Comparison of ENCODE assay signal across 8 cellular contexts in the genomic region with DNA sequence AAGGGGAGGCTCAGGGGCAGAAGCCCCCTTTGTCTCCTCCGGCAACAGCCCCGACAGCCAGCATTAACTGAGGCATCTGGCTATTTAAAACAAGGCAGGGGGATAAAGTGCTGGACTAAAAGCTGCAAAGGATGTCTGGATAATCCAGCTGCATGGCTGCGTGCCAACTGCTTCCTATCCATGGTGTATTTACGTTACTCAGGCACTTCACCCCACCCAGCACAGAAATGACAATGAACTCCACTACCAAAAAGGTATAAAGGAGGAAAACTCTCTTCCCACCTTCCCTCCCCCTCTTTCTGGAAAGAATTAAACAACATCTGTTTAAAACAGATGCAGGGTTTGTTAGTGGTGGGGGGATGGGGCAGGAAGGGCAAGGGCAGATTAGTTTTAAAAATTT.
DNase-seq lines count a peak whose midpoint lies in the region; ATAC-seq and TF ChIP-seq lines count a peak whose summit lies in the region.

No MANE protein-coding gene starts in this region.

- intact Hi-C loops in Panc1 (cut with micrococcal nuclease; ENCODE audit: unreplicated experiment) = loop anchor here (10.0 kb wide), 1 partner anchor 205 kb away; no protein-coding TSS in a partner anchor

- BruUV-seq in Panc1 (replicated peaks; lab: Mats Ljungman, UMichigan) = no TSS peak

- H3K36me3 ChIP-seq in Panc1 (ENCODE audit: control insufficient read depth, insufficient read depth, low read length) = no peaks in the 10 kb centered on the region

- peaks cover 55% of the 10 kb centered on the region for H3K4me1 ChIP-seq in Panc1 (ENCODE audit: control insufficient read depth, insufficient read depth, low read length)

- CTCF ChIA-PET in Panc1 (lab: Charles Lee) = no interaction called here

- peak; percentile 28 for DNase-seq in Jurkat, Clone E6-1 (ENCODE audit: low read depth, low spot score)
- DNase-seq in Panc1 (ENCODE audit: low read depth, low spot score) (no peak), fibroblast of peridontal ligament (ENCODE audit: extremely low read depth) (peak; percentile 70), smooth muscle cell of the brain vasculature (ENCODE audit: low read depth, low spot score) (peak; percentile 73), T-helper 1 cell (no peak), medulla oblongata (ENCODE audit: extremely low spot score) (no peak)
- DNase-seq in stimulated activated CD4-positive, alpha-beta T cell treated with anti-CD3 and anti-CD28 coated beads, Interleukin-15, amount 100 ng/mL, for 24 hours = no peak

- peak overlapping the region; percentile 69 for H3K27ac ChIP-seq in Panc1 (ENCODE audit: low read length)

- H3K4me3 ChIP-seq in Jurkat, Clone E6-1 (ENCODE audit: low read length) = no peak overlapping the region
- no peak overlapping the region for H3K4me3 ChIP-seq in Panc1 (ENCODE audit: low read depth in 2 of 2, low read length in 2 of 2)

- in situ Hi-C loops in Panc1 (cut with HindIII; ENCODE audit: low pct_unique_long_range_greater_than_20kb, low sequenced_read_pairs) = no loop called here

- H3K9me3 ChIP-seq in Panc1 (ENCODE audit: control insufficient read depth, insufficient read depth, low read depth, low read length) = no peaks in the 10 kb centered on the region

- no peaks in the 10 kb centered on the region for H3K27me3 ChIP-seq in Panc1 (ENCODE audit: control insufficient read depth, insufficient read depth, low read length)

- ATAC-seq in Panc1 (no peak), HG03457 (IDR thresholded peaks at IDR 0.05; ENCODE audit: unreplicated experiment) (no peak)

- POLR2A ChIA-PET in Panc1 (lab: Charles Lee) = no interaction called here

- no peak for TF ChIP-seq CTCF in Panc1 (IDR thresholded peaks at IDR 0.05)

Comparison
In these comparisons a context has a peak if more than half of its experiments do, and no peak if none do; other contexts are left out.
1. DNase-seq: peak in Jurkat, Clone E6-1 (single experiment), fibroblast of peridontal ligament (single experiment) and smooth muscle cell of the brain vasculature (single experiment); none in Panc1 (single experiment), T-helper 1 cell (0 of 5), medulla oblongata (single experiment) and stimulated activated CD4-positive, alpha-beta T cell treated with anti-CD3 and anti-CD28 coated beads, Interleukin-15, amount 100 ng/mL, for 24 hours (single experiment).